In genomic region chr13:108176685-108177274, GRCh38 we compare ENCODE assay signal across 8 cellular contexts. TPM values are rescaled to one million over a fixed set of nuclear protein-coding genes. Genes with fewer than 3 reads are reported as not detected.
DNase-seq lines count a peak whose midpoint lies in the region; ATAC-seq, FAIRE-seq and TF ChIP-seq lines count a peak whose summit lies in the region.

No MANE protein-coding gene starts in this region.

- H3K79me2 ChIP-seq in K562 (ENCODE audit: control insufficient read depth, insufficient read depth, low read length): no peaks in the 10 kb centered on the region

- FAIRE-seq in K562 (lab: Jason Lieb, UNC) (peak; percentile 11), urothelium cell line (lab: Jason Lieb, UNC) (no peak)

- H3K4me2 ChIP-seq in K562 (ENCODE audit: insufficient read depth, low read length): no peak overlapping the region

- H3K4me3 ChIP-seq in HFF-Myc (replicated peaks; ENCODE audit: low read depth, low read length): no peak overlapping the region
- no peak overlapping the region for H3K4me3 ChIP-seq in K562

- in situ Hi-C loops in K562 (cut with MboI): no loop called here

- H3K9me1 ChIP-seq in K562 (ENCODE audit: control insufficient read depth, insufficient read depth, low read length): no peaks in the 10 kb centered on the region

- ATAC-seq in K562 (peak; percentile 74), memory B cell (ENCODE audit: low read depth) (peak; percentile 78)

- BruUV-seq in K562 (replicated peaks; lab: Mats Ljungman, UMichigan): no TSS peak

- POLR2A ChIA-PET in K562 (lab: Yijun Ruan, JAX): no interaction called here

- TF ChIP-seq EP300 in K562 (IDR thresholded peaks at IDR 0.05; ENCODE audit: low read length): no peak

- H3K9me3 Mint-ChIP-seq in T-helper 2 cell treated with Interferon-gamma antibody and Interleukin-4, amounts not matched to agents 5 μg/mL and 100 μg/mL, for 36 hours: peaks cover under 1% of the 10 kb centered on the region
- H3K9me3 Mint-ChIP-seq in memory B cell: peaks cover 3% of the 10 kb centered on the region

- H3K36me3 Mint-ChIP-seq in T-helper 2 cell treated with Interferon-gamma antibody and Interleukin-4, amounts not matched to agents 5 μg/mL and 100 μg/mL, for 36 hours (ENCODE audit: low read depth): no peaks in the 10 kb centered on the region
- no peaks in the 10 kb centered on the region for H3K36me3 Mint-ChIP-seq in memory B cell

- no peaks in the 10 kb centered on the region for H3K27me3 ChIP-seq in K562 (ENCODE audit: control insufficient read depth in 2 of 2, insufficient read depth in 2 of 2, low read length in 2 of 2)

- TF ChIP-seq CTCF in HFF-Myc (IDR thresholded peaks at IDR 0.05; ENCODE audit: low read depth, low read length, missing control alignments) (peak; percentile 29), K562 (IDR thresholded peaks at IDR 0.05 in 2 of 3, conservative IDR thresholded peaks at IDR 0.05 in 1 of 3; ENCODE audit: insufficient read depth in 2 of 3, low read depth in 1 of 3, low read length in 3 of 3) (peak; percentile 25 to 42 (median 41); a peak in 5 of 6 replicates)

- no peak overlapping the region for H3K4me3 Mint-ChIP-seq in T-helper 2 cell treated with Interferon-gamma antibody and Interleukin-4, amounts not matched to agents 5 μg/mL and 100 μg/mL, for 36 hours
- H3K4me3 Mint-ChIP-seq in memory B cell: no peak overlapping the region

- H3K27ac ChIP-seq in K562 (ENCODE audit: extremely low read depth, low read depth, low read length): no peak overlapping the region

- peak; percentile 9 for DNase-seq in GDM1 (lab: John Stamatoyannopoulos, UW)
- no peak for DNase-seq in HFF-Myc (ENCODE audit: extremely low read depth, low read depth)
- peak; percentile 7 for DNase-seq in T-helper 2 cell treated with Interferon-gamma antibody and Interleukin-4, amounts not matched to agents 5 μg/mL and 100 μg/mL, for 36 hours (ENCODE audit: low spot score)
- DNase-seq in K562 (ENCODE audit: extremely low read depth in 1 of 4, low spot score in 3 of 4): peak; percentile 25 to 60 (median 32)
- DNase-seq in memory B cell (ENCODE audit: low spot score in 2 of 2): peak; percentile 62 to 66
- DNase-seq in urothelium cell line (ENCODE audit: low spot score): peak; percentile 12
- DNase-seq in posterior vena cava (ENCODE audit: low spot score): no peak
- no peak for DNase-seq in 8988T

- intact Hi-C loops in K562 (cut with micrococcal nuclease) (loop anchor here (2.0 kb wide), 1 partner anchor 42 kb away; the partner anchor contains the start of gene ABHD13), posterior vena cava (cut with DNase I) (no loop called here)

- no peak overlapping the region for H3K9ac ChIP-seq in K562 (ENCODE audit: insufficient read depth in 1 of 2, low read depth in 2 of 2, low read length in 2 of 2)

- TF ChIP-seq POLR2A in K562 (conservative IDR thresholded peaks at IDR 0.05): no peak

- no peaks in the 10 kb centered on the region for H3K4me1 Mint-ChIP-seq in T-helper 2 cell treated with Interferon-gamma antibody and Interleukin-4, amounts not matched to agents 5 μg/mL and 100 μg/mL, for 36 hours (ENCODE audit: low read depth)
- H3K4me1 Mint-ChIP-seq in memory B cell: no peaks in the 10 kb centered on the region

- H3K27me3 Mint-ChIP-seq in T-helper 2 cell treated with Interferon-gamma antibody and Interleukin-4, amounts not matched to agents 5 μg/mL and 100 μg/mL, for 36 hours (ENCODE audit: low read depth): no peaks in the 10 kb centered on the region
- H3K27me3 Mint-ChIP-seq in memory B cell: no peaks in the 10 kb centered on the region

- 7% methylated on average over 5 of the region's 8 CpGs for WGBS in K562 (ENCODE audit: insufficient coverage, low coverage, missing lambda C conversion rate)

- H3K4me1 ChIP-seq in K562 (replicated peaks in 1 of 2; ENCODE audit: control insufficient read depth in 2 of 2, insufficient read depth in 2 of 2, low read length in 2 of 2): no peaks in the 10 kb centered on the region

- no peaks in the 10 kb centered on the region for H3K9me3 ChIP-seq in K562 (replicated peaks; ENCODE audit: control insufficient read depth, insufficient read depth, low read depth, low read length)

- H3K36me3 ChIP-seq in K562 (ENCODE audit: control insufficient read depth, insufficient read depth, low read length): no peaks in the 10 kb centered on the region

- TF ChIP-seq RAD21 in K562 (CRISPR knock-in tag; conservative IDR thresholded peaks at IDR 0.05 in 1 of 2, IDR thresholded peaks at IDR 0.05 in 1 of 2): 0 out of 4 replicates have a peak, but pooled peaks of 1 of the 2 experiments have one; percentile 5

- H2AFZ ChIP-seq in K562 (ENCODE audit: low read depth, low read length): no peak overlapping the region

- no peaks in the 10 kb centered on the region for H4K20me1 ChIP-seq in K562 (replicated peaks; ENCODE audit: control insufficient read depth, insufficient read depth, low read length)

- no peak overlapping the region for H3K27ac Mint-ChIP-seq in T-helper 2 cell treated with Interferon-gamma antibody and Interleukin-4, amounts not matched to agents 5 μg/mL and 100 μg/mL, for 36 hours
- H3K27ac Mint-ChIP-seq in memory B cell: no peak overlapping the region

- CTCF ChIA-PET in K562 (lab: Yijun Ruan, JAX; ENCODE audit: low intra/inter-chr PET ratio): no interaction called here

TF ChIP-seq in K562, 482 proteins besides CTCF, POLR2A, EP300 and RAD21 (continues in another document):
- no peak for TF ChIP-seq ZNF589 (CRISPR knock-in tag; IDR thresholded peaks at IDR 0.05; ENCODE audit: low read depth)
- no peak for TF ChIP-seq AFF1 (IDR thresholded peaks at IDR 0.05; ENCODE audit: low read depth in 1 of 2, partially characterized antibody in 2 of 2)

RNA-seq across cellular contexts. Expression of gene LIG4, which starts 38.6 kb away (rescaled TPM):
- total RNA-seq in K562 (2011; cell fraction: chromatin; rRNA removed; ENCODE audit: low replicate concordance): 2.8 and 15.5 TPM in 2 replicates
- 1.8 and 2.8 TPM in 2 replicates for total RNA-seq in K562 (2011; cell fraction: nucleolus; rRNA removed)
- total RNA-seq in K562 (2011; cell fraction: nucleoplasm; rRNA removed): 3.8 and 4.1 TPM in 2 replicates
- total RNA-seq in K562 (2014; rRNA removed) (2.5 and 3.1 TPM in 2 replicates), K562 (2014; rRNA removed; fragmentation: Illumina TruSeq; extraction: Trizol) (6.1 and 7.1 TPM in 2 replicates), K562 (2015; rRNA removed; fragmentation: Illumina TruSeq; extraction: Trizol) (4.6 and 5.1 TPM in 2 replicates), K562 (2021) (4.0 and 4.1 TPM in 2 replicates), posterior vena cava (10 to 100 TPM; 10.1 to 17.2 TPM)
- polyA plus RNA-seq in K562 (2011; rRNA removed) (5.9 and 7.8 TPM in 2 replicates), K562 (2014; fragmentation: Illumina TruSeq; extraction: Trizol) (5.3 and 7.1 TPM in 2 replicates), K562 (2014; fragmentation: Nextera tagmentation; extraction: Ambion mirVana) (1 to 10 TPM; 1.5 to 3.1 TPM), K562 (2014; rRNA removed) (4.5 and 6.0 TPM in 2 replicates)
- polyA plus RNA-seq in K562 (2011; cell fraction: cytosol; rRNA removed): 1.1 and 2.3 TPM in 2 replicates
- polyA plus RNA-seq in K562 (2011; cell fraction: nucleus; rRNA removed): 5.9 and 6.9 TPM in 2 replicates
- polyA plus RNA-seq in K562 (2012): 3.4 and 6.5 TPM in 2 replicates
- polyA minus RNA-seq in K562 (2011; rRNA and poly(A)+ RNA removed): 4.4 and 4.7 TPM in 2 replicates
- 1.6 and 3.5 TPM in 2 replicates for polyA minus RNA-seq in K562 (2011; cell fraction: cytosol; rRNA and poly(A)+ RNA removed)
- 1.9 and 3.9 TPM in 2 replicates for polyA minus RNA-seq in K562 (2011; cell fraction: nucleus; rRNA and poly(A)+ RNA removed)

RNA-seq across cellular contexts. Expression of gene ABHD13, which starts 41.4 kb away (rescaled TPM):
- total RNA-seq in K562 (2011; cell fraction: chromatin; rRNA removed; ENCODE audit: low replicate concordance): 3.6 and 9.8 TPM in 2 replicates
- 2.3 and 3.2 TPM in 2 replicates for total RNA-seq in K562 (2011; cell fraction: nucleolus; rRNA removed)
- 5.8 and 9.8 TPM in 2 replicates for total RNA-seq in K562 (2011; cell fraction: nucleoplasm; rRNA removed)
- total RNA-seq in K562 (2014; rRNA removed): 3.5 and 4.0 TPM in 2 replicates
- 4.2 TPM in 2 replicates for total RNA-seq in K562 (2014; rRNA removed; fragmentation: Illumina TruSeq; extraction: Trizol)
- 3.8 and 4.1 TPM in 2 replicates for total RNA-seq in K562 (2015; rRNA removed; fragmentation: Illumina TruSeq; extraction: Trizol)
- 3.9 and 4.3 TPM in 2 replicates for total RNA-seq in K562 (2021)
- 5.8 and 7.0 TPM in 2 replicates for polyA plus RNA-seq in K562 (2011; rRNA removed)
- polyA plus RNA-seq in K562 (2011; cell fraction: cytosol; rRNA removed): 1.3 and 2.8 TPM in 2 replicates
- polyA plus RNA-seq in K562 (2011; cell fraction: nucleus; rRNA removed): 1.9 and 3.5 TPM in 2 replicates
- 3.2 and 3.4 TPM in 2 replicates for polyA plus RNA-seq in K562 (2012)
- 4.5 and 5.0 TPM in 2 replicates for polyA plus RNA-seq in K562 (2014; fragmentation: Illumina TruSeq; extraction: Trizol)
- 1 to 10 TPM; 1.7 to 2.7 TPM for polyA plus RNA-seq in K562 (2014; fragmentation: Nextera tagmentation; extraction: Ambion mirVana)
- polyA plus RNA-seq in K562 (2014; rRNA removed): 4.0 and 4.1 TPM in 2 replicates
- polyA minus RNA-seq in K562 (2011; rRNA and poly(A)+ RNA removed): 6.3 and 7.4 TPM in 2 replicates
- polyA minus RNA-seq in K562 (2011; cell fraction: cytosol; rRNA and poly(A)+ RNA removed): 2.2 TPM in 2 replicates
- 6.5 and 13.7 TPM in 2 replicates for polyA minus RNA-seq in K562 (2011; cell fraction: nucleus; rRNA and poly(A)+ RNA removed)
- total RNA-seq in posterior vena cava: 10 to 100 TPM in 1 of 2 donors, 1 to 10 TPM in 1; 9.4 to 11.9 TPM

Comparison
In these comparisons a context has a peak if more than half of its experiments do, and no peak if none do; other contexts are left out.
1. DNase-seq: peak in GDM1 (single experiment), T-helper 2 cell treated with Interferon-gamma antibody and Interleukin-4, amounts not matched to agents 5 μg/mL and 100 μg/mL, for 36 hours (single experiment), K562 (4 of 4), memory B cell (2 of 2) and urothelium cell line (single experiment); none in HFF-Myc (single experiment), posterior vena cava (single experiment) and 8988T (single experiment).